16 cellular contexts compared by ENCODE assay signal in genomic region chr7:101156277-101156676, GRCh38. TPM values are rescaled to one million over a fixed set of nuclear protein-coding genes. Genes with fewer than 3 reads are reported as not detected.
DNase-seq lines count a peak whose midpoint lies in the region; ATAC-seq, FAIRE-seq and TF ChIP-seq lines count a peak whose summit lies in the region.
"Had no signal": no experiment of that assay in that cellular context is flagged by ENCODE, and none has a peak within 500 bp of the region (broad histone marks: within the 10 kb centered on the region; RNA-seq: fewer than 3 reads in every experiment).

No MANE protein-coding gene starts in this region.

- H3K27ac ChIP-seq in C4-2B (peak overlapping the region; percentile 95), K562 (ENCODE audit: extremely low read depth, low read depth, low read length) (no peak overlapping the region), mesendoderm (ENCODE audit: low read depth, low read length) (no peak overlapping the region), suprapubic skin (no peak overlapping the region)
- H3K27ac ChIP-seq: heart left ventricle, SJCRH30, tibial artery had no signal

- intact Hi-C loops in K562 (cut with micrococcal nuclease): loop anchor here (1.0 kb wide), 1 partner anchor 9 kb away; the partner anchor contains the start of gene VGF

- peak in 1 of 2 experiments; percentile 23; a peak in 2 of 4 replicates for TF ChIP-seq RAD21 in K562 (CRISPR knock-in tag; conservative IDR thresholded peaks at IDR 0.05 in 1 of 2, IDR thresholded peaks at IDR 0.05 in 1 of 2)

- no peak overlapping the region for H2BK120ac ChIP-seq in mesendoderm (ENCODE audit: low read depth, low read length)

- no peaks in the 10 kb centered on the region for H4K20me1 ChIP-seq in K562 (replicated peaks; ENCODE audit: control insufficient read depth, insufficient read depth, low read length)

- H3K9me3 ChIP-seq in K562 (replicated peaks; ENCODE audit: control insufficient read depth, insufficient read depth, low read depth, low read length) (no peaks in the 10 kb centered on the region), suprapubic skin (no peaks in the 10 kb centered on the region)
- H3K9me3 ChIP-seq: heart left ventricle, SJCRH30, tibial artery had no signal

- peaks cover 12% of the 10 kb centered on the region for H3K79me2 ChIP-seq in K562 (ENCODE audit: control insufficient read depth, insufficient read depth, low read length)
- H3K79me2 ChIP-seq in mesendoderm (ENCODE audit: control insufficient read depth, insufficient read depth, low read length): no peaks in the 10 kb centered on the region

- POLR2A ChIA-PET in K562 (lab: Yijun Ruan, JAX): interaction anchor here (0.5 to 1.4 kb wide), 4 partner anchors 9 to 1652 kb away, joined by 3 to 6 read pairs (median 4); partner anchors contain the start of genes VGF and ZKSCAN5

- CTCF ChIA-PET in K562 (lab: Yijun Ruan, JAX; ENCODE audit: low intra/inter-chr PET ratio): no interaction called here

- H3K4me2 ChIP-seq in K562 (ENCODE audit: insufficient read depth, low read length) (no peak overlapping the region), mesendoderm (ENCODE audit: low read length) (no peak overlapping the region)

- H3K9me1 ChIP-seq in K562 (ENCODE audit: control insufficient read depth, insufficient read depth, low read length): no peaks in the 10 kb centered on the region

- no peak overlapping the region for H2AK5ac ChIP-seq in mesendoderm (ENCODE audit: low read length)

- H4K8ac ChIP-seq in mesendoderm (ENCODE audit: low read depth, low read length): no peak overlapping the region

- ATAC-seq in K562: peak; percentile 12; the same call in 1 of the 3 replicates
- no peak for ATAC-seq in stimulated activated naive CD8-positive, alpha-beta T cell treated with anti-CD3 and anti-CD28 coated beads, Interleukin-15, Interleukin-2, amounts not matched to agents 100 U/mL and 50 U/mL, for 24 hours
- ATAC-seq in HG02870 (IDR thresholded peaks at IDR 0.05; ENCODE audit: unreplicated experiment): no peak
- ATAC-seq: GM12878, heart left ventricle had no signal

- no TSS peak for BruUV-seq in K562 (replicated peaks; lab: Mats Ljungman, UMichigan)

- no peak overlapping the region for H2AFZ ChIP-seq in K562 (ENCODE audit: low read depth, low read length)

- H2BK5ac ChIP-seq in mesendoderm (ENCODE audit: low read length): no peak overlapping the region

- H3K36me3 ChIP-seq in K562 (ENCODE audit: control insufficient read depth, insufficient read depth, low read length) (peaks cover 41% of the 10 kb centered on the region; the same call in 2 of the 3 replicates), mesendoderm (ENCODE audit: control insufficient read depth, insufficient read depth, low read length) (no peaks in the 10 kb centered on the region), suprapubic skin (peaks cover 40% of the 10 kb centered on the region)
- H3K36me3 ChIP-seq: SJCRH30 had no signal

- TF ChIP-seq CTCF in C4-2B (conservative IDR thresholded peaks at IDR 0.05) (no peak), K562 (IDR thresholded peaks at IDR 0.05 in 2 of 3, conservative IDR thresholded peaks at IDR 0.05 in 1 of 3; ENCODE audit: insufficient read depth in 2 of 3, low read depth in 1 of 3, low read length in 3 of 3) (peak; percentile 44 to 51 (median 46); a peak in 5 of 6 replicates), suprapubic skin (IDR thresholded peaks at IDR 0.05) (no peak)

- H4K5ac ChIP-seq in mesendoderm (ENCODE audit: low read length): no peak overlapping the region

- no peak overlapping the region for H3K23ac ChIP-seq in mesendoderm (ENCODE audit: low read length)

- peak; percentile 32 for DNase-seq in HuH-7.5 (ENCODE audit: low spot score)
- DNase-seq in K562 (ENCODE audit: extremely low read depth in 1 of 4, low spot score in 3 of 4): peak in 2 of 4 experiments; percentile 20 to 49
- peak; percentile 61 for DNase-seq in mesendoderm
- no peak for DNase-seq in suprapubic skin (ENCODE audit: low spot score in 2 of 2)
- DNase-seq in activated CD4-positive, alpha-beta T cell treated with anti-CD3 and anti-CD28 coated beads, Interleukin-2, amount 50 U/mL, for 1 hour: no peak
- no peak for DNase-seq in stimulated activated naive CD8-positive, alpha-beta T cell treated with anti-CD3 and anti-CD28 coated beads, Interleukin-15, Interleukin-2, amounts not matched to agents 100 U/mL and 50 U/mL, for 24 hours
- DNase-seq: DMS153, heart left ventricle, NCI-H1105, NCI-H526 treated with DMSO at 0.1 percent for 48 hours, SJCRH30, tibial artery had no signal

- in situ Hi-C loops in K562 (cut with MboI): no loop called here

- TF ChIP-seq POLR2A in K562 (conservative IDR thresholded peaks at IDR 0.05): no peak
- TF ChIP-seq POLR2A in suprapubic skin (IDR thresholded peaks at IDR 0.05): no peak

- H3K56ac ChIP-seq in mesendoderm (ENCODE audit: low read length): peak overlapping the region; percentile 42

- no peak for TF ChIP-seq EP300 in K562 (IDR thresholded peaks at IDR 0.05; ENCODE audit: low read length)
- no peak for TF ChIP-seq EP300 in suprapubic skin (IDR thresholded peaks at IDR 0.05)

- H3K4me3 ChIP-seq in K562 (no peak overlapping the region), mesendoderm (ENCODE audit: low read length) (no peak overlapping the region), suprapubic skin (no peak overlapping the region)
- H3K4me3 ChIP-seq: heart left ventricle, SJCRH30, tibial artery had no signal

- H3K9ac ChIP-seq in K562 (ENCODE audit: insufficient read depth in 1 of 2, low read depth in 2 of 2, low read length in 2 of 2) (peak overlapping the region in 1 of 2 experiments; percentile 53; a peak in 1 of 4 replicates), mesendoderm (ENCODE audit: low read length) (no peak overlapping the region)

- peak; percentile 54 for FAIRE-seq in K562 (lab: Jason Lieb, UNC)

- H3K27me3 ChIP-seq in K562 (ENCODE audit: control insufficient read depth in 2 of 2, insufficient read depth in 2 of 2, low read length in 2 of 2): no peaks in the 10 kb centered on the region
- H3K27me3 ChIP-seq in mesendoderm (ENCODE audit: insufficient read depth, low read length, poor library complexity): no peaks in the 10 kb centered on the region
- H3K27me3 ChIP-seq in suprapubic skin: no peaks in the 10 kb centered on the region

- no peaks in the 10 kb centered on the region for H3K79me1 ChIP-seq in mesendoderm (ENCODE audit: low read length)

- peaks cover 20 to 40% of the 10 kb centered on the region in 2 experiments for H3K4me1 ChIP-seq in K562 (replicated peaks in 1 of 2; ENCODE audit: control insufficient read depth in 2 of 2, insufficient read depth in 2 of 2, low read length in 2 of 2)
- H3K4me1 ChIP-seq in mesendoderm (ENCODE audit: control insufficient read depth, low read depth, low read length): peaks cover 3% of the 10 kb centered on the region
- H3K4me1 ChIP-seq in suprapubic skin: peaks cover 18% of the 10 kb centered on the region

- WGBS in K562 (ENCODE audit: insufficient coverage, low coverage, missing lambda C conversion rate): 48% methylated on average over 6 of the region's 6 CpGs
- no CpG with 5 or more reads among the region's 6 CpGs for WGBS in mesendoderm (ENCODE audit: extremely low coverage, insufficient coverage, low lambda C conversion rate)
- WGBS in suprapubic skin: 89% methylated on average over 6 of the region's 6 CpGs

- no peak overlapping the region for H3K18ac ChIP-seq in mesendoderm (ENCODE audit: low read length)

- no peak overlapping the region for H2BK15ac ChIP-seq in mesendoderm (replicated peaks; ENCODE audit: low read depth)

- no peak overlapping the region for H3K4ac ChIP-seq in mesendoderm (ENCODE audit: low read depth, low read length)

RNA-seq across cellular contexts. Expression of gene AP1S1, which starts 2.0 kb away (rescaled TPM):
- 16.8 and 29.1 TPM in 2 replicates for total RNA-seq in K562 (2011; cell fraction: chromatin; rRNA removed; ENCODE audit: low replicate concordance)
- 29.0 and 30.9 TPM in 2 replicates for total RNA-seq in K562 (2011; cell fraction: nucleolus; rRNA removed)
- 25.1 and 27.9 TPM in 2 replicates for total RNA-seq in K562 (2011; cell fraction: nucleoplasm; rRNA removed)
- total RNA-seq in K562 (2014; rRNA removed): 149 and 163 TPM in 2 replicates
- 68.6 and 77.7 TPM in 2 replicates for total RNA-seq in K562 (2014; rRNA removed; fragmentation: Illumina TruSeq; extraction: Trizol)
- 71.8 and 71.9 TPM in 2 replicates for total RNA-seq in K562 (2015; rRNA removed; fragmentation: Illumina TruSeq; extraction: Trizol)
- 89.4 and 91.2 TPM in 2 replicates for total RNA-seq in K562 (2021)
- 113 and 121 TPM in 2 replicates for polyA plus RNA-seq in K562 (2011; rRNA removed)
- 106 and 108 TPM in 2 replicates for polyA plus RNA-seq in K562 (2011; cell fraction: cytosol; rRNA removed)
- 56.4 and 60.9 TPM in 2 replicates for polyA plus RNA-seq in K562 (2011; cell fraction: nucleus; rRNA removed)
- 106 and 166 TPM in 2 replicates for polyA plus RNA-seq in K562 (2012)
- polyA plus RNA-seq in K562 (2014; fragmentation: Illumina TruSeq; extraction: Trizol): 79.8 and 104 TPM in 2 replicates
- polyA plus RNA-seq in K562 (2014; fragmentation: Nextera tagmentation; extraction: Ambion mirVana): 10 to 100 TPM in 1 of 2 experiments, 1 to 10 TPM in 1; 4.4 to 13.6 TPM
- 125 and 188 TPM in 2 replicates for polyA plus RNA-seq in K562 (2014; rRNA removed)
- polyA minus RNA-seq in K562 (2011; rRNA and poly(A)+ RNA removed): 53.4 and 71.7 TPM in 2 replicates
- polyA minus RNA-seq in K562 (2011; cell fraction: cytosol; rRNA and poly(A)+ RNA removed): 25.1 and 29.0 TPM in 2 replicates
- 5.1 and 9.2 TPM in 2 replicates for polyA minus RNA-seq in K562 (2011; cell fraction: nucleus; rRNA and poly(A)+ RNA removed)
- 14.7 TPM for polyA plus RNA-seq in mesendoderm (2013, experiment 1 of 2)
- 15.1 TPM for polyA plus RNA-seq in mesendoderm (2013, experiment 2 of 2)
- 10 to 100 TPM; 28.5 to 66.5 (median 50.0) TPM for total RNA-seq in suprapubic skin

RNA-seq across cellular contexts. Expression of gene VGF, which starts 9.1 kb away (rescaled TPM):
- total RNA-seq in K562 (2011; cell fraction: chromatin; rRNA removed; ENCODE audit: low replicate concordance): 0.81 and 4.0 TPM in 2 replicates
- total RNA-seq in K562 (2011; cell fraction: nucleolus; rRNA removed): 3.8 and 7.2 TPM in 2 replicates
- 1.1 and 2.2 TPM in 2 replicates for total RNA-seq in K562 (2011; cell fraction: nucleoplasm; rRNA removed)
- total RNA-seq in K562 (2014; rRNA removed): 1.8 and 2.8 TPM in 2 replicates
- total RNA-seq in K562 (2014; rRNA removed; fragmentation: Illumina TruSeq; extraction: Trizol): 0.19 and 0.22 TPM in 2 replicates
- total RNA-seq in K562 (2015; rRNA removed; fragmentation: Illumina TruSeq; extraction: Trizol): 0.40 and 0.45 TPM in 2 replicates
- 4.2 and 5.7 TPM in 2 replicates for total RNA-seq in K562 (2021)
- 0.14 and 0.23 TPM in 2 replicates for polyA plus RNA-seq in K562 (2011; rRNA removed)
- polyA plus RNA-seq in K562 (2011; cell fraction: cytosol; rRNA removed): 0.10 and 1.1 TPM in 2 replicates
- 0.65 and 2.1 TPM in 2 replicates for polyA plus RNA-seq in K562 (2011; cell fraction: nucleus; rRNA removed)
- polyA plus RNA-seq in K562 (2012): 1.6 and 7.3 TPM in 2 replicates
- 0.34 and 0.79 TPM in 2 replicates for polyA plus RNA-seq in K562 (2014; fragmentation: Illumina TruSeq; extraction: Trizol)
- under 1 TPM; 0.03 to 0.08 TPM for polyA plus RNA-seq in K562 (2014; fragmentation: Nextera tagmentation; extraction: Ambion mirVana)
- 1.4 and 1.7 TPM in 2 replicates for polyA plus RNA-seq in K562 (2014; rRNA removed)
- polyA minus RNA-seq in K562 (2011; rRNA and poly(A)+ RNA removed): not detected in 2 replicates
- 0.73 and 1.7 TPM in 2 replicates for polyA minus RNA-seq in K562 (2011; cell fraction: cytosol; rRNA and poly(A)+ RNA removed)
- polyA minus RNA-seq in K562 (2011; cell fraction: nucleus; rRNA and poly(A)+ RNA removed): 0.89 and 0.94 TPM in 2 replicates
- polyA plus RNA-seq in mesendoderm (2013, experiment 1 of 2): 1.6 TPM
- 1.9 TPM for polyA plus RNA-seq in mesendoderm (2013, experiment 2 of 2)
- under 1 TPM in 3 of 4 donors, not detected in 1; 0.38 to 0.99 (median 0.59) TPM for total RNA-seq in suprapubic skin

RNA-seq across cellular contexts. Expression of gene NAT16, which starts 23.8 kb away (rescaled TPM):
- total RNA-seq in K562 (2011; cell fraction: chromatin; rRNA removed; ENCODE audit: low replicate concordance): not detected in 2 replicates
- total RNA-seq in K562 (2011; cell fraction: nucleolus; rRNA removed): not detected in 2 replicates
- total RNA-seq in K562 (2011; cell fraction: nucleoplasm; rRNA removed): not detected in 2 replicates
- total RNA-seq in K562 (2014; rRNA removed) (not detected in 2 replicates), K562 (2014; rRNA removed; fragmentation: Illumina TruSeq; extraction: Trizol) (not detected in 2 replicates), K562 (2015; rRNA removed; fragmentation: Illumina TruSeq; extraction: Trizol) (not detected in 2 replicates), K562 (2021) (not detected in 2 replicates), suprapubic skin (not detected)
- polyA plus RNA-seq in K562 (2011; rRNA removed) (not detected in 2 replicates), K562 (2014; fragmentation: Illumina TruSeq; extraction: Trizol) (not detected in 2 replicates), K562 (2014; fragmentation: Nextera tagmentation; extraction: Ambion mirVana) (under 1 TPM in 1 of 2 experiments, not detected in 1; 0.04 TPM), K562 (2014; rRNA removed) (not detected in 2 replicates)
- polyA plus RNA-seq in K562 (2011; cell fraction: cytosol; rRNA removed): not detected in 2 replicates
- polyA plus RNA-seq in K562 (2011; cell fraction: nucleus; rRNA removed): 0.07 TPM in 1 of 2 replicates, not detected in the other
- 0.07 and 0.08 TPM in 2 replicates for polyA plus RNA-seq in K562 (2012)
- not detected in 2 replicates for polyA minus RNA-seq in K562 (2011; rRNA and poly(A)+ RNA removed)
- polyA minus RNA-seq in K562 (2011; cell fraction: cytosol; rRNA and poly(A)+ RNA removed): not detected in 2 replicates
- polyA minus RNA-seq in K562 (2011; cell fraction: nucleus; rRNA and poly(A)+ RNA removed): not detected in 2 replicates
- not detected for polyA plus RNA-seq in mesendoderm (2013, experiment 1 of 2)
- not detected for polyA plus RNA-seq in mesendoderm (2013, experiment 2 of 2)
- total RNA-seq: GM12878, lower leg skin, SJCRH30 had no signal
- polyA plus RNA-seq: GM12878, heart left ventricle had no signal

RNA-seq across cellular contexts. Expression of gene SERPINE1, which starts 29.4 kb away (rescaled TPM):
- 3.1 and 8.6 TPM in 2 replicates for total RNA-seq in K562 (2011; cell fraction: chromatin; rRNA removed; ENCODE audit: low replicate concordance)
- total RNA-seq in K562 (2011; cell fraction: nucleolus; rRNA removed): 5.8 and 14.3 TPM in 2 replicates
- total RNA-seq in K562 (2011; cell fraction: nucleoplasm; rRNA removed): 5.1 and 8.0 TPM in 2 replicates
- total RNA-seq in K562 (2014; rRNA removed) (0.73 and 0.91 TPM in 2 replicates), K562 (2014; rRNA removed; fragmentation: Illumina TruSeq; extraction: Trizol) (0.44 and 0.67 TPM in 2 replicates), K562 (2015; rRNA removed; fragmentation: Illumina TruSeq; extraction: Trizol) (0.22 and 0.23 TPM in 2 replicates), K562 (2021) (0.98 and 1.3 TPM in 2 replicates), suprapubic skin (10 to 100 TPM in 2 of 4 donors, 1 to 10 TPM in 2; 6.7 to 22.9 (median 13.0) TPM)
- polyA plus RNA-seq in K562 (2011; rRNA removed) (2.2 and 4.8 TPM in 2 replicates), K562 (2014; fragmentation: Illumina TruSeq; extraction: Trizol) (1.0 and 1.1 TPM in 2 replicates), K562 (2014; fragmentation: Nextera tagmentation; extraction: Ambion mirVana) (1 to 10 TPM in 1 of 2 experiments, under 1 TPM in 1; 0.89 to 1.6 TPM), K562 (2014; rRNA removed) (0.54 and 0.62 TPM in 2 replicates)
- polyA plus RNA-seq in K562 (2011; cell fraction: cytosol; rRNA removed): 3.0 and 10.7 TPM in 2 replicates
- polyA plus RNA-seq in K562 (2011; cell fraction: nucleus; rRNA removed): 1.2 and 5.4 TPM in 2 replicates
- 2.2 and 4.3 TPM in 2 replicates for polyA plus RNA-seq in K562 (2012)
- polyA minus RNA-seq in K562 (2011; rRNA and poly(A)+ RNA removed): 1.5 and 6.2 TPM in 2 replicates
- 5.0 and 5.4 TPM in 2 replicates for polyA minus RNA-seq in K562 (2011; cell fraction: cytosol; rRNA and poly(A)+ RNA removed)
- 0.44 and 1.6 TPM in 2 replicates for polyA minus RNA-seq in K562 (2011; cell fraction: nucleus; rRNA and poly(A)+ RNA removed)
- polyA plus RNA-seq in mesendoderm (2013, experiment 1 of 2): 55.1 TPM
- 62.9 TPM for polyA plus RNA-seq in mesendoderm (2013, experiment 2 of 2)

RNA-seq across cellular contexts. Expression of gene MOGAT3, which starts 44.6 kb away (rescaled TPM):
- not detected in 2 replicates for total RNA-seq in K562 (2011; cell fraction: chromatin; rRNA removed; ENCODE audit: low replicate concordance)
- total RNA-seq in K562 (2011; cell fraction: nucleolus; rRNA removed): not detected in 2 replicates
- not detected in 2 replicates for total RNA-seq in K562 (2011; cell fraction: nucleoplasm; rRNA removed)
- not detected in 2 replicates for total RNA-seq in K562 (2014; rRNA removed)
- total RNA-seq in K562 (2014; rRNA removed; fragmentation: Illumina TruSeq; extraction: Trizol): not detected in 2 replicates
- total RNA-seq in K562 (2015; rRNA removed; fragmentation: Illumina TruSeq; extraction: Trizol): not detected in 2 replicates
- not detected in 2 replicates for total RNA-seq in K562 (2021)
- polyA plus RNA-seq in K562 (2011; rRNA removed): 0.07 and 0.13 TPM in 2 replicates
- polyA plus RNA-seq in K562 (2011; cell fraction: cytosol; rRNA removed): not detected in 2 replicates
- 0.14 and 0.15 TPM in 2 replicates for polyA plus RNA-seq in K562 (2011; cell fraction: nucleus; rRNA removed)
- 0.03 TPM in 1 of 2 replicates, not detected in the other for polyA plus RNA-seq in K562 (2012)
- polyA plus RNA-seq in K562 (2014; fragmentation: Illumina TruSeq; extraction: Trizol): not detected in 2 replicates
- under 1 TPM; 0.07 to 0.17 TPM for polyA plus RNA-seq in K562 (2014; fragmentation: Nextera tagmentation; extraction: Ambion mirVana)
- polyA plus RNA-seq in K562 (2014; rRNA removed): not detected in 2 replicates
- not detected in 2 replicates for polyA minus RNA-seq in K562 (2011; rRNA and poly(A)+ RNA removed)
- polyA minus RNA-seq in K562 (2011; cell fraction: cytosol; rRNA and poly(A)+ RNA removed): not detected in 2 replicates
- polyA minus RNA-seq in K562 (2011; cell fraction: nucleus; rRNA and poly(A)+ RNA removed): 0.56 TPM in 1 of 2 replicates, not detected in the other
- 0.07 TPM for polyA plus RNA-seq in mesendoderm (2013, experiment 1 of 2)
- polyA plus RNA-seq in mesendoderm (2013, experiment 2 of 2): 0.06 TPM
- total RNA-seq in suprapubic skin: not detected
- total RNA-seq: GM12878, heart left ventricle, lower leg skin, SJCRH30 had no signal
- polyA plus RNA-seq: heart left ventricle had no signal

Comparison
In these comparisons a context has a peak if more than half of its experiments do, and no peak if none do; other contexts are left out.
1. CTCF ChIP-seq: peak in K562 (3 of 3); none in C4-2B (single experiment) and suprapubic skin (0 of 2).
2. DNase-seq: peak in HuH-7.5 (single experiment) and mesendoderm (single experiment); none in suprapubic skin (0 of 2), activated CD4-positive, alpha-beta T cell treated with anti-CD3 and anti-CD28 coated beads, Interleukin-2, amount 50 U/mL, for 1 hour (single experiment) and stimulated activated naive CD8-positive, alpha-beta T cell treated with anti-CD3 and anti-CD28 coated beads, Interleukin-15, Interleukin-2, amounts not matched to agents 100 U/mL and 50 U/mL, for 24 hours (single experiment).